8 cellular contexts compared by ENCODE assay signal in genomic region chr22:38316340-38317236, GRCh38. TPM values are rescaled to one million over a fixed set of nuclear protein-coding genes. Genes with fewer than 3 reads are reported as not detected.
DNase-seq lines count a peak whose midpoint lies in the region; ATAC-seq, FAIRE-seq and TF ChIP-seq lines count a peak whose summit lies in the region.

No MANE protein-coding gene starts in this region.

- H3K4me3 ChIP-seq in endothelial cell of umbilical vein (replicated peaks in 1 of 3; ENCODE audit: insufficient read depth in 1 of 3, low read depth in 1 of 3, low read length in 3 of 3): peak overlapping the region; percentile 84 to 98 (median 94)
- peak overlapping the region; percentile 70 to 90 for H3K4me3 ChIP-seq in mesenchymal stem cell (ENCODE audit: insufficient read depth in 1 of 2, low read depth in 1 of 2, low read length in 2 of 2)

- no peaks in the 10 kb centered on the region for H3K79me1 ChIP-seq in mesenchymal stem cell (replicated peaks; ENCODE audit: low read length, poor library complexity, severe bottlenecking)

- dilution Hi-C loops in endothelial cell of umbilical vein (cut with MboI; ENCODE audit: extremely low pct_ligation_motif_present, low sequenced_read_pairs): no loop called here

- H2BK5ac ChIP-seq in mesenchymal stem cell (ENCODE audit: low read depth, low read length, poor library complexity, severe bottlenecking): peak overlapping the region; percentile 98

- H3K4ac ChIP-seq in mesenchymal stem cell (ENCODE audit: low read depth in 1 of 2, low read length in 2 of 2): peak overlapping the region; percentile 78 to 91

- peak overlapping the region; percentile 84 for H4K91ac ChIP-seq in mesenchymal stem cell (ENCODE audit: low read length)

- H4K20me1 ChIP-seq in endothelial cell of umbilical vein (replicated peaks; ENCODE audit: control insufficient read depth, extremely low read depth, insufficient read depth, low read length): peaks cover 5% of the 10 kb centered on the region

- H3K27me3 ChIP-seq in endothelial cell of umbilical vein (ENCODE audit: control insufficient read depth in 2 of 2, insufficient read depth in 2 of 2, low read length in 2 of 2): no peaks in the 10 kb centered on the region
- H3K27me3 ChIP-seq in mesenchymal stem cell (ENCODE audit: control insufficient read depth in 1 of 2, insufficient read depth in 1 of 2, low read length in 2 of 2): no peaks in the 10 kb centered on the region

- H3K9me1 ChIP-seq in endothelial cell of umbilical vein (replicated peaks; ENCODE audit: control insufficient read depth, extremely low read depth, insufficient read depth, low read length): no peaks in the 10 kb centered on the region

- H3K23ac ChIP-seq in mesenchymal stem cell (ENCODE audit: low read length in 2 of 2): no peak overlapping the region

- peak overlapping the region; percentile 83 for H4K8ac ChIP-seq in mesenchymal stem cell (ENCODE audit: low read length)

- H2BK120ac ChIP-seq in mesenchymal stem cell (ENCODE audit: low read depth, low read length): peak overlapping the region; percentile 91

- CTCF ChIA-PET in endothelial cell of umbilical vein (lab: Charles Lee): interaction anchor here (0.9 kb wide), 1 partner anchor 242 kb away, joined by 3 read pairs; no protein-coding TSS in a partner anchor

- H3K79me2 ChIP-seq in endothelial cell of umbilical vein (ENCODE audit: control insufficient read depth, insufficient read depth, low read length): peaks cover 54% of the 10 kb centered on the region

- peak overlapping the region; percentile 88 to 93 for H3K18ac ChIP-seq in mesenchymal stem cell (ENCODE audit: low read depth in 1 of 2, low read length in 2 of 2)

- H3K27ac ChIP-seq in endothelial cell of umbilical vein (ENCODE audit: insufficient read depth, low read depth, low read length): peak overlapping the region; percentile 80
- peak overlapping the region; percentile 75 for H3K27ac ChIP-seq in mesenchymal stem cell (ENCODE audit: low read length, poor library complexity, severe bottlenecking)

- TF ChIP-seq CTCF in endothelial cell of umbilical vein (IDR thresholded peaks at IDR 0.05; ENCODE audit: extremely low read depth in 1 of 2, insufficient read depth in 1 of 2, low read depth in 1 of 2, low read length in 2 of 2): no peak

- peak overlapping the region; percentile 93 for H3K4me2 ChIP-seq in endothelial cell of umbilical vein (ENCODE audit: insufficient read depth, low read length)
- H3K4me2 ChIP-seq in mesenchymal stem cell (ENCODE audit: low read length, poor library complexity, severe bottlenecking): peak overlapping the region; percentile 64

- peaks cover 46% of the 10 kb centered on the region for H3K4me1 ChIP-seq in endothelial cell of umbilical vein (ENCODE audit: control insufficient read depth, extremely low read depth, insufficient read depth, low read length)
- H3K4me1 ChIP-seq in mesenchymal stem cell (ENCODE audit: control insufficient read depth, insufficient read depth, low read depth, low read length): peaks cover 46% of the 10 kb centered on the region

- peak overlapping the region; percentile 97 for H2BK15ac ChIP-seq in mesenchymal stem cell (ENCODE audit: low read depth, poor library complexity, severe bottlenecking)

- peak overlapping the region; percentile 50 for H2AK5ac ChIP-seq in mesenchymal stem cell (ENCODE audit: low read length, severe bottlenecking)

- H2BK12ac ChIP-seq in mesenchymal stem cell (ENCODE audit: low read length in 2 of 2): peak overlapping the region; percentile 31 to 81

- TF ChIP-seq POLR2A in endothelial cell of umbilical vein (IDR thresholded peaks at IDR 0.05; ENCODE audit: low read depth, low read length): no peak

- ATAC-seq in GM19397 (IDR thresholded peaks at IDR 0.05; ENCODE audit: unreplicated experiment): peak; percentile 34
- no peak for ATAC-seq in GM21528 (IDR thresholded peaks at IDR 0.05; ENCODE audit: low FRiP score, unreplicated experiment)

- H3K9ac ChIP-seq in endothelial cell of umbilical vein (replicated peaks; ENCODE audit: extremely low read depth, insufficient read depth, low read length) (peak overlapping the region; percentile 98), mesenchymal stem cell (ENCODE audit: low read length) (peak overlapping the region; percentile 97)

- under 1% methylated on average over 45 of the region's 70 CpGs for WGBS in mesenchymal stem cell

- FAIRE-seq in endothelial cell of umbilical vein (lab: Jason Lieb, UNC): peak; percentile 43

- intact Hi-C loops in endothelial cell of umbilical vein (cut with micrococcal nuclease): loop anchor here (5.0 kb wide), 2 partner anchors 81 to 99 kb away; no protein-coding TSS in a partner anchor

- peak; percentile 76 for DNase-seq in AG08396 (ENCODE audit: low spot score)
- peak; percentile 39 for DNase-seq in NCI-H2227 (lab: John Stamatoyannopoulos, UW; ENCODE audit: unreplicated experiment)
- peak; percentile 37 for DNase-seq in activated T-cell treated with anti-CD3 and anti-CD28 coated beads for 4 hours
- DNase-seq in endothelial cell of umbilical vein (ENCODE audit: low read depth, low spot score): peak; percentile 70
- peak; percentile 74 for DNase-seq in mesenchymal stem cell
- DNase-seq in stimulated activated CD8-positive, alpha-beta memory T cell treated with anti-CD3 and anti-CD28 coated beads, Interleukin-4, amount 100 ng/mL, for 48 hours: peak; percentile 58

- POLR2A ChIA-PET in endothelial cell of umbilical vein (lab: Charles Lee): no interaction called here

- no TSS peak for BruUV-seq in endothelial cell of umbilical vein (replicated peaks; lab: Mats Ljungman, UMichigan)

- H3K14ac ChIP-seq in mesenchymal stem cell (ENCODE audit: low read length in 2 of 2): peak overlapping the region; percentile 68 to 74

- no peak overlapping the region for H2AFZ ChIP-seq in endothelial cell of umbilical vein (ENCODE audit: low read depth, low read length)
- H2AFZ ChIP-seq in mesenchymal stem cell (ENCODE audit: low read depth, low read length): no peak overlapping the region

- H3K36me3 ChIP-seq in endothelial cell of umbilical vein (ENCODE audit: control insufficient read depth in 2 of 2, extremely low read depth in 1 of 2, insufficient read depth in 2 of 2, low read length in 2 of 2): peaks cover 5 to 13% of the 10 kb centered on the region in 2 experiments
- H3K36me3 ChIP-seq in mesenchymal stem cell (ENCODE audit: control insufficient read depth in 1 of 2, insufficient read depth in 2 of 2, low read depth in 1 of 2, low read length in 2 of 2): peaks cover 15 to 23% of the 10 kb centered on the region in 2 experiments

- H3K9me3 ChIP-seq in endothelial cell of umbilical vein (replicated peaks; ENCODE audit: control insufficient read depth, insufficient read depth, low read length) (no peaks in the 10 kb centered on the region), mesenchymal stem cell (ENCODE audit: control insufficient read depth, low read length) (no peaks in the 10 kb centered on the region)

TF ChIP-seq in endothelial cell of umbilical vein, 7 proteins besides CTCF, POLR2A, EP300 and RAD21:
- TF ChIP-seq POLR2AphosphoS5 (IDR thresholded peaks at IDR 0.05; ENCODE audit: insufficient read depth, low read depth, low read length) (peak; percentile 76), JUN (IDR thresholded peaks at IDR 0.05; ENCODE audit: borderline replicate concordance, insufficient read depth, insufficient read length, low read depth) (no peak)
TF ChIP-seq in endothelial cell of umbilical vein: peak in this region for 1.

RNA-seq across cellular contexts. Expression of gene CSNK1E, which starts 0.6 kb away (rescaled TPM):
- 261 and 262 TPM in 2 replicates for total RNA-seq in endothelial cell of umbilical vein
- 259 and 277 TPM in 2 replicates for polyA plus RNA-seq in endothelial cell of umbilical vein
- polyA plus RNA-seq in endothelial cell of umbilical vein (2011; cell fraction: cytosol; rRNA removed): 219 and 257 TPM in 2 replicates
- 481 and 548 TPM in 2 replicates for polyA plus RNA-seq in endothelial cell of umbilical vein (2011; cell fraction: nucleus; rRNA removed)
- polyA plus RNA-seq in endothelial cell of umbilical vein (2012): 120 and 135 TPM in 2 replicates
- 225 and 233 TPM in 2 replicates for polyA minus RNA-seq in endothelial cell of umbilical vein
- 116 TPM for polyA minus RNA-seq in endothelial cell of umbilical vein (2011; cell fraction: cytosol; rRNA and poly(A)+ RNA removed)
- 119 and 139 TPM in 2 replicates for polyA minus RNA-seq in endothelial cell of umbilical vein (2011; cell fraction: nucleus; rRNA and poly(A)+ RNA removed)
- 175 TPM for polyA plus RNA-seq in mesenchymal stem cell (2013, experiment 1 of 2)
- 170 TPM for polyA plus RNA-seq in mesenchymal stem cell (2013, experiment 2 of 2)

RNA-seq across cellular contexts. Expression of gene TMEM184B, which starts 43.8 kb away (rescaled TPM):
- 96.6 and 99.8 TPM in 2 replicates for total RNA-seq in endothelial cell of umbilical vein
- polyA plus RNA-seq in endothelial cell of umbilical vein: 72.5 and 88.8 TPM in 2 replicates
- 51.8 and 64.2 TPM in 2 replicates for polyA plus RNA-seq in endothelial cell of umbilical vein (2011; cell fraction: cytosol; rRNA removed)
- 67.8 and 78.0 TPM in 2 replicates for polyA plus RNA-seq in endothelial cell of umbilical vein (2011; cell fraction: nucleus; rRNA removed)
- polyA plus RNA-seq in endothelial cell of umbilical vein (2012): 63.0 and 73.8 TPM in 2 replicates
- 54.4 and 68.6 TPM in 2 replicates for polyA minus RNA-seq in endothelial cell of umbilical vein
- polyA minus RNA-seq in endothelial cell of umbilical vein (2011; cell fraction: cytosol; rRNA and poly(A)+ RNA removed): 21.9 TPM
- polyA minus RNA-seq in endothelial cell of umbilical vein (2011; cell fraction: nucleus; rRNA and poly(A)+ RNA removed): 30.2 and 34.5 TPM in 2 replicates
- polyA plus RNA-seq in mesenchymal stem cell (2013, experiment 1 of 2): 71.3 TPM
- polyA plus RNA-seq in mesenchymal stem cell (2013, experiment 2 of 2): 71.6 TPM
